Comparison of ENCODE assay signal across 1 cellular context in genomic region chr11:44777537-44778199, GRCh38.
TF ChIP-seq lines count a peak whose summit lies in the region.

No MANE protein-coding gene starts in this region.

TF ChIP-seq in endothelial cell of umbilical vein, 7 proteins besides CTCF, POLR2A, EP300 and RAD21:
- TF ChIP-seq POLR2AphosphoS5 (IDR thresholded peaks at IDR 0.05; ENCODE audit: insufficient read depth, low read depth, low read length) (no peak), GATA2 (IDR thresholded peaks at IDR 0.05; ENCODE audit: insufficient read depth, insufficient read length, low read depth, low read length) (no peak), JUN (IDR thresholded peaks at IDR 0.05; ENCODE audit: borderline replicate concordance, insufficient read depth, insufficient read length, low read depth) (no peak), EZH2 (IDR thresholded peaks at IDR 0.05; ENCODE audit: borderline replicate concordance, low read depth, low read length, severe bottlenecking) (no peak), MYC (IDR thresholded peaks at IDR 0.05; ENCODE audit: low read depth, low read length) (no peak), FOS (IDR thresholded peaks at IDR 0.05; ENCODE audit: borderline replicate concordance, insufficient read depth, low read length) (no peak)
- TF ChIP-seq, protein P1, sequence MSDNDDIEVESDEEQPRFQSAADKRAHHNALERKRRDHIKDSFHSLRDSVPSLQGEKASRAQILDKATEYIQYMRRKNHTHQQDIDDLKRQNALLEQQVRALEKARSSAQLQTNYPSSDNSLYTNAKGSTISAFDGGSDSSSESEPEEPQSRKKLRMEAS (IDR thresholded peaks at IDR 0.05; ENCODE audit: insufficient read depth, insufficient read length): no peak
